In genomic region chr21:16241500-16241963, GRCh38 we compare ENCODE assay signal across 13 cellular contexts.
DNase-seq lines count a peak whose midpoint lies in the region; ATAC-seq lines count a peak whose summit lies in the region.
"Had no signal": no experiment of that assay in that cellular context is flagged by ENCODE, and none has a peak within 500 bp of the region (broad histone marks: within the 10 kb centered on the region; RNA-seq: fewer than 3 reads in every experiment).

No MANE protein-coding gene starts in this region.

- ATAC-seq in GM19023 (IDR thresholded peaks at IDR 0.05; ENCODE audit: unreplicated experiment) = no peak
- no peak for ATAC-seq in GM19324 (IDR thresholded peaks at IDR 0.05; ENCODE audit: low FRiP score, unreplicated experiment)

- peak; percentile 77 for DNase-seq in CMK (ENCODE audit: low read depth)
- DNase-seq in NCI-H1417 (lab: John Stamatoyannopoulos, UW) = peak in 2 of 3 experiments; percentile 35 to 66
- DNase-seq in dermis blood vessel endothelial cell = peak; percentile 87
- DNase-seq in left kidney (ENCODE audit: low read depth, low spot score) = peak; percentile 7
- no peak for DNase-seq in AG20443 (ENCODE audit: low spot score)
- no peak for DNase-seq in DMS153 (lab: John Stamatoyannopoulos, UW)
- DNase-seq: activated B cell treated with CpG ODN at 0.5 μM for 24 hours, DMS53, NCI-H2029, NCI-H774, transverse colon had no signal

Comparison
In these comparisons a context has a peak if more than half of its experiments do, and no peak if none do; other contexts are left out.
1. DNase-seq: peak in CMK (single experiment), NCI-H1417 (2 of 3), dermis blood vessel endothelial cell (single experiment) and left kidney (single experiment); none in AG20443 (single experiment) and DMS153 (single experiment).